In genomic region chr10:32140403-32140802, GRCh38 we compare ENCODE assay signal across 23 cellular contexts.
A peak's percentile ranks its signal among the peaks of the same experiment; 100 is the strongest.
DNase-seq lines count a peak whose midpoint lies in the region; ATAC-seq, FAIRE-seq and TF ChIP-seq lines count a peak whose summit lies in the region.
"Had no signal": no experiment of that assay in that cellular context is flagged by ENCODE, and none has a peak within 500 bp of the region (broad histone marks: within the 10 kb centered on the region; RNA-seq: fewer than 3 reads in every experiment).

No MANE protein-coding gene starts in this region.

- H3K27me3 ChIP-seq in heart right ventricle, result no peaks in the 10 kb centered on the region
- H3K27me3 ChIP-seq in keratinocyte (ENCODE audit: control insufficient read depth, extremely low read depth, insufficient read depth, low read length), result no peaks in the 10 kb centered on the region
- H3K27me3 ChIP-seq in stomach smooth muscle (ENCODE audit: control insufficient read depth in 1 of 2, insufficient read depth in 2 of 2, low read length in 2 of 2), result no peaks in the 10 kb centered on the region
- H3K27me3 ChIP-seq: dorsolateral prefrontal cortex, hepatocyte, neural progenitor cell had no signal

- DNase-seq in heart right ventricle (no peak), cardiac septum (ENCODE audit: low spot score) (no peak), amniotic epithelial cell (ENCODE audit: low read depth) (peak; percentile 30), keratinocyte (ENCODE audit: low read depth, low spot score) (no peak), NCI-H1092 treated with DMSO at 0.1 percent for 48 hours (lab: John Stamatoyannopoulos, UW) (no peak), NCI-H524 treated with DMSO at 0.1 percent for 48 hours (lab: John Stamatoyannopoulos, UW) (no peak), SKM-1 (lab: John Stamatoyannopoulos, UW; ENCODE audit: unreplicated experiment) (no peak)
- DNase-seq: activated CD4-positive, alpha-beta T cell treated with anti-CD3 and anti-CD28 coated beads, Interleukin-2, amount 50 U/mL, for 4 hours; activated CD8-positive, alpha-beta memory T cell treated with anti-CD3 and anti-CD28 coated beads, Interleukin-2, amount 50 U/mL, for 4 hours; DMS79; dorsolateral prefrontal cortex; GF-D8; Karpas-422; lower lobe of right lung; NCI-H1930; NCI-H2227 treated with DMSO at 0.1 percent for 48 hours; NCI-H774 had no signal

- dilution Hi-C loops in keratinocyte (cut with MboI; ENCODE audit: extremely low pct_ligation_motif_present, low sequenced_read_pairs), result no loop called here

- H3K36me3 ChIP-seq in heart right ventricle (no peaks in the 10 kb centered on the region), keratinocyte (ENCODE audit: control insufficient read depth in 2 of 2, extremely low read depth in 1 of 2, insufficient read depth in 2 of 2, low read length in 2 of 2) (no peaks in the 10 kb centered on the region), stomach smooth muscle (ENCODE audit: control insufficient read depth in 2 of 2, insufficient read depth in 2 of 2, low read length in 2 of 2) (no peaks in the 10 kb centered on the region)
- H3K36me3 ChIP-seq: lower lobe of right lung, neural progenitor cell had no signal

- H3K4me2 ChIP-seq in keratinocyte (ENCODE audit: control insufficient read depth, extremely low read depth, insufficient read depth, low read depth, low read length), result no peak overlapping the region
- H3K4me2 ChIP-seq: hepatocyte, neural progenitor cell had no signal

- H3K9ac ChIP-seq in keratinocyte (ENCODE audit: control insufficient read depth, extremely low read depth, insufficient read depth, low read length), result no peak overlapping the region
- no peak overlapping the region for H3K9ac ChIP-seq in stomach smooth muscle (ENCODE audit: low read length in 2 of 2)
- H3K9ac ChIP-seq: neural progenitor cell had no signal

- no peak overlapping the region for H2AFZ ChIP-seq in keratinocyte (ENCODE audit: control insufficient read depth, low read length)
- H2AFZ ChIP-seq: hepatocyte, neural progenitor cell had no signal

- intact Hi-C loops in heart right ventricle (cut with DNase I), result loop anchor here in 2 of 10 donors (5.0 kb wide), 2 partner anchors 73 to 83 kb away; partner anchors contain the start of gene KIF5B (in 1 of the 2)
- intact Hi-C loops in cardiac septum (cut with DNase I), result loop anchor here (5.0 kb wide), 1 partner anchor 83 kb away; the partner anchor contains the start of gene KIF5B

- no peaks in the 10 kb centered on the region for H3K9me1 ChIP-seq in keratinocyte (ENCODE audit: control insufficient read depth, extremely low read depth, insufficient read depth, low read length)

- H4K20me1 ChIP-seq in keratinocyte (ENCODE audit: control insufficient read depth, extremely low read depth, insufficient read depth, low read length), result no peaks in the 10 kb centered on the region

- H3K4me3 ChIP-seq in heart right ventricle (no peak overlapping the region), keratinocyte (ENCODE audit: control insufficient read depth in 2 of 3, extremely low read depth in 1 of 3, insufficient read depth in 2 of 3, low read depth in 1 of 3, low read length in 3 of 3) (no peak overlapping the region), stomach smooth muscle (ENCODE audit: low read length in 2 of 2) (no peak overlapping the region)
- H3K4me3 ChIP-seq: dorsolateral prefrontal cortex, hepatocyte, lower lobe of right lung, neural progenitor cell had no signal

- WGBS in heart right ventricle, 2 donors, result 89 to 94% methylated on average over 4 of the region's 4 CpGs

- H3K9me3 ChIP-seq in heart right ventricle (no peaks in the 10 kb centered on the region), keratinocyte (ENCODE audit: control insufficient read depth, low read depth, low read length) (no peaks in the 10 kb centered on the region), stomach smooth muscle (ENCODE audit: control insufficient read depth in 2 of 2, low read length in 2 of 2) (no peaks in the 10 kb centered on the region)
- H3K9me3 ChIP-seq: lower lobe of right lung had no signal

- H3K4me1 ChIP-seq in heart right ventricle, result peaks cover 3 to 36% (median 29%) of the 10 kb centered on the region in 9 donors
- peaks cover 51% of the 10 kb centered on the region for H3K4me1 ChIP-seq in keratinocyte (ENCODE audit: control insufficient read depth, extremely low read depth, insufficient read depth, low read length)
- H3K4me1 ChIP-seq in stomach smooth muscle (ENCODE audit: control insufficient read depth, insufficient read depth, low read length), result peaks cover 3% of the 10 kb centered on the region

- no peak for FAIRE-seq in keratinocyte (lab: Jason Lieb, UNC)
- FAIRE-seq: astrocyte, HTR-8/SVneo, urothelium cell line had no signal

- ATAC-seq in heart right ventricle, result no peak

- H3K27ac ChIP-seq in heart right ventricle (peak overlapping the region in 9 of 10 donors; percentile 49 to 90 (median 76)), keratinocyte (ENCODE audit: control insufficient read depth, insufficient read depth, low read length) (peak overlapping the region; percentile 83), stomach smooth muscle (ENCODE audit: low read length) (peak overlapping the region; percentile 24)
- H3K27ac ChIP-seq: hepatocyte, neural progenitor cell had no signal

- no peaks in the 10 kb centered on the region for H3K79me2 ChIP-seq in keratinocyte (ENCODE audit: control insufficient read depth, insufficient read depth, low read length)
- H3K79me2 ChIP-seq: hepatocyte had no signal

- TF ChIP-seq CTCF in heart right ventricle (IDR thresholded peaks at IDR 0.05) (no peak), keratinocyte (optimal IDR thresholded peaks at IDR 0.05 in 1 of 3, IDR thresholded peaks at IDR 0.05 in 1 of 3, conservative IDR thresholded peaks at IDR 0.05 in 1 of 3; ENCODE audit: extremely low read depth in 1 of 3, insufficient read depth in 2 of 3, low read length in 3 of 3) (no peak)

Comparison
In these comparisons a context has a peak if more than half of its experiments do, and no peak if none do; other contexts are left out.
1. H3K27ac ChIP-seq: peak in every context shown above with its lines; median percentile 83 in keratinocyte; 76 in heart right ventricle; 24 in stomach smooth muscle.